In genomic region chr10:124539935-124540641, GRCh38 we compare ENCODE assay signal across 8 cellular contexts.
DNase-seq lines count a peak whose midpoint lies in the region; TF ChIP-seq lines count a peak whose summit lies in the region.

No MANE protein-coding gene starts in this region.

- DNase-seq in NK-92 treated with Interleukin-12 subunit alpha and Interleukin-12 subunit beta, amount 100 ng/mL, for 24 hours (lab: John Stamatoyannopoulos, UW) = peak; percentile 9
- DNase-seq in NK-92 (lab: John Stamatoyannopoulos, UW; ENCODE audit: unreplicated experiment) (no peak), ecto neural progenitor cell (ENCODE audit: low spot score) (peak; percentile 82), midbrain (lab: John Stamatoyannopoulos, UW) (peak; percentile 35), NCI-H1048 (lab: John Stamatoyannopoulos, UW) (no peak)
- DNase-seq in activated CD4-positive, alpha-beta T cell treated with anti-CD3 and anti-CD28 coated beads, Interleukin-2, amount 50 U/mL, for 1 hour = peak; percentile 70
- DNase-seq in stimulated activated CD8-positive, alpha-beta memory T cell treated with anti-CD3 and anti-CD28 coated beads, Interleukin-4, amount 100 ng/mL, for 4 hours (ENCODE audit: low read depth in 2 of 2, low spot score in 1 of 2) = peak; percentile 34 to 46

- TF ChIP-seq EP300 in Ishikawa (IDR thresholded peaks at IDR 0.05; ENCODE audit: borderline replicate concordance) = no peak

- TF ChIP-seq RAD21 in Ishikawa (IDR thresholded peaks at IDR 0.05; ENCODE audit: low read depth) = peak; percentile 79

TF ChIP-seq in Ishikawa, 13 proteins besides CTCF, POLR2A, EP300 and RAD21:
- TF ChIP-seq CEBPB (IDR thresholded peaks at IDR 0.05) (no peak), USF1 (IDR thresholded peaks at IDR 0.05) (no peak), TCF12 (IDR thresholded peaks at IDR 0.05; ENCODE audit: low read depth) (no peak), MAX (IDR thresholded peaks at IDR 0.05) (no peak), CREB1 (IDR thresholded peaks at IDR 0.05; ENCODE audit: low read depth) (no peak), ZBTB7A (IDR thresholded peaks at IDR 0.05; ENCODE audit: low read depth) (no peak), REST (IDR thresholded peaks at IDR 0.05; ENCODE audit: low read depth) (no peak), NFIC (IDR thresholded peaks at IDR 0.05) (no peak), EGR1 (IDR thresholded peaks at IDR 0.05) (no peak), FOXM1 (IDR thresholded peaks at IDR 0.05; ENCODE audit: borderline replicate concordance, low read depth) (no peak), TEAD4 (IDR thresholded peaks at IDR 0.05) (no peak), TAF1 (IDR thresholded peaks at IDR 0.05; ENCODE audit: low read depth) (no peak), YY1 (IDR thresholded peaks at IDR 0.05; ENCODE audit: low read depth) (no peak)

Comparison
In these comparisons a context has a peak if more than half of its experiments do, and no peak if none do; other contexts are left out.
1. DNase-seq: peak in NK-92 treated with Interleukin-12 subunit alpha and Interleukin-12 subunit beta, amount 100 ng/mL, for 24 hours (single experiment), activated CD4-positive, alpha-beta T cell treated with anti-CD3 and anti-CD28 coated beads, Interleukin-2, amount 50 U/mL, for 1 hour (single experiment), ecto neural progenitor cell (single experiment), midbrain (single experiment) and stimulated activated CD8-positive, alpha-beta memory T cell treated with anti-CD3 and anti-CD28 coated beads, Interleukin-4, amount 100 ng/mL, for 4 hours (2 of 2); none in NK-92 (single experiment) and NCI-H1048 (single experiment).